Comparison of ENCODE assay signal across 9 cellular contexts in the genomic region with DNA sequence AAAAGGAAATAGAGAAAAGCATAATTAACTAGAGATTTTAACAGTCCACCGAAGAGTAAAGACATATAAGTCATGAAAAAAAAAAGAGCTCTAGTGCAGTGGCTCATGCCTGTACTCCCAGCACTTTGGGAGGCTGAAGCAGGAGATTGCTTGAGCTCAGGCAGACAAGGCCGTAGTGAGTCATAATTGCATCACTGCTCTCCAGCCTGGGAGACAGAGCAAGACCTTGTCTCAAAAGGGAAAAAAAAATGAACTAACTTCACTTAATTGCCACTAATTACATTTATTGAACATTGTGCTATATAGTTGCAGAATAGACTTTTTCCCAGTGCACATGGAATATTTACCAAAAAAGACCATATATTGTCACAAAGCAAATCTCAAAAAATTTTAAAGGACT.
DNase-seq lines count a peak whose midpoint lies in the region; ATAC-seq and TF ChIP-seq lines count a peak whose summit lies in the region.
"Had no signal": no experiment of that assay in that cellular context is flagged by ENCODE, and none has a peak within 500 bp of the region (broad histone marks: within the 10 kb centered on the region; RNA-seq: fewer than 3 reads in every experiment).

No MANE protein-coding gene starts in this region.

- WGBS in mammary epithelial cell (ENCODE audit: low coverage, missing lambda C conversion rate): 0% methylated on average over 1 of the region's 2 CpGs

- no peak overlapping the region for H2AFZ ChIP-seq in mammary epithelial cell (ENCODE audit: low read depth, low read length)

- dilution Hi-C loops in mammary epithelial cell (cut with HindIII; ENCODE audit: low sequenced_read_pairs): no loop called here

- intact Hi-C loops in mammary epithelial cell (cut with micrococcal nuclease): no loop called here

- H3K27ac ChIP-seq in mammary epithelial cell (ENCODE audit: insufficient read depth, low read depth, low read length): no peak overlapping the region
- H3K27ac ChIP-seq: cardiac muscle cell had no signal

- no peaks in the 10 kb centered on the region for H3K79me2 ChIP-seq in mammary epithelial cell (ENCODE audit: insufficient read depth, low read length)

- no peaks in the 10 kb centered on the region for H3K4me1 ChIP-seq in mammary epithelial cell (ENCODE audit: insufficient read depth, low read length)

- no peaks in the 10 kb centered on the region for H3K36me3 ChIP-seq in mammary epithelial cell (ENCODE audit: insufficient read depth, low read length)
- H3K36me3 ChIP-seq: cardiac muscle cell had no signal

- H3K27me3 ChIP-seq in mammary epithelial cell (ENCODE audit: insufficient read depth, low read length): no peaks in the 10 kb centered on the region
- H3K27me3 ChIP-seq: cardiac muscle cell had no signal

- no peaks in the 10 kb centered on the region for H4K20me1 ChIP-seq in mammary epithelial cell (ENCODE audit: insufficient read depth, low read length)

- TF ChIP-seq CTCF in mammary epithelial cell (conservative IDR thresholded peaks at IDR 0.05 in 1 of 2, IDR thresholded peaks at IDR 0.05 in 1 of 2; ENCODE audit: extremely low read depth in 1 of 2, insufficient read depth in 1 of 2, low read depth in 1 of 2, low read length in 2 of 2): no peak

- ATAC-seq in GM18517 (IDR thresholded peaks at IDR 0.05; ENCODE audit: unreplicated experiment): no peak
- ATAC-seq in HG02623 (IDR thresholded peaks at IDR 0.05; ENCODE audit: unreplicated experiment): no peak

- in situ Hi-C loops in mammary epithelial cell (cut with MboI; ENCODE audit: low sequenced_read_pairs in 2 of 2): no loop called here

- no peaks in the 10 kb centered on the region for H3K9me3 ChIP-seq in mammary epithelial cell (replicated peaks; ENCODE audit: insufficient read depth, low read length)

- no peak overlapping the region for H3K4me2 ChIP-seq in mammary epithelial cell (ENCODE audit: insufficient read depth, low read depth, low read length)

- H3K9ac ChIP-seq in mammary epithelial cell (ENCODE audit: insufficient read depth, low read length): no peak overlapping the region

- DNase-seq in NCI-H345 (lab: John Stamatoyannopoulos, UW): peak; percentile 13
- DNase-seq in NCI-H345 treated with DMSO at 0.1 percent for 48 hours (lab: John Stamatoyannopoulos, UW; ENCODE audit: unreplicated experiment): no peak
- peak; percentile 77 for DNase-seq in NCI-H69 (lab: John Stamatoyannopoulos, UW)
- peak; percentile 89 for DNase-seq in mammary epithelial cell
- DNase-seq in renal cortical epithelial cell (ENCODE audit: low read depth): peak; percentile 95
- no peak for DNase-seq in NCI-H2081 (lab: John Stamatoyannopoulos, UW)

- no peak overlapping the region for H3K4me3 ChIP-seq in mammary epithelial cell (replicated peaks in 1 of 3; ENCODE audit: insufficient read depth in 1 of 3, low read depth in 2 of 3, low read length in 3 of 3)
- H3K4me3 ChIP-seq: cardiac muscle cell had no signal

- BruUV-seq in mammary epithelial cell (replicated peaks; lab: Mats Ljungman, UMichigan): no TSS peak

- CTCF ChIA-PET in mammary epithelial cell (lab: Charles Lee; ENCODE audit: low non-redundant PET): interaction anchor here (0.6 to 0.7 kb wide), 2 partner anchors 778 to 1168 kb away, joined by 7 read pairs; no protein-coding TSS in a partner anchor

Comparison
In these comparisons a context has a peak if more than half of its experiments do, and no peak if none do; other contexts are left out.
1. DNase-seq: peak in NCI-H345 (single experiment), NCI-H69 (single experiment), mammary epithelial cell (single experiment) and renal cortical epithelial cell (single experiment); none in NCI-H345 treated with DMSO at 0.1 percent for 48 hours (single experiment) and NCI-H2081 (0 of 2).